7 cellular contexts compared by ENCODE assay signal in genomic region chr3:15099364-15100098, GRCh38. TPM values are rescaled to one million over a fixed set of nuclear protein-coding genes. Genes with fewer than 3 reads are reported as not detected.
DNase-seq lines count a peak whose midpoint lies in the region; ATAC-seq and TF ChIP-seq lines count a peak whose summit lies in the region.

No MANE protein-coding gene starts in this region.

- H3K27me3 ChIP-seq in prostate gland (replicated peaks; ENCODE audit: insufficient read depth) = no peaks in the 10 kb centered on the region

- H3K9me3 ChIP-seq in prostate gland = no peaks in the 10 kb centered on the region

- 12% methylated on average over 19 of the region's 19 CpGs for WGBS in prostate gland

- peak; percentile 7 for ATAC-seq in GM19023 (IDR thresholded peaks at IDR 0.05; ENCODE audit: unreplicated experiment)
- ATAC-seq in HG03139 (IDR thresholded peaks at IDR 0.05; ENCODE audit: unreplicated experiment) = peak; percentile 13

- H3K4me1 ChIP-seq in prostate gland (replicated peaks) = no peaks in the 10 kb centered on the region

- TF ChIP-seq POLR2A in prostate gland (IDR thresholded peaks at IDR 0.05) = no peak

- no peaks in the 10 kb centered on the region for H3K36me3 ChIP-seq in prostate gland

- TF ChIP-seq CTCF in fibroblast of villous mesenchyme (IDR thresholded peaks at IDR 0.05; ENCODE audit: insufficient read depth, low read depth, low read length) = no peak
- no peak for TF ChIP-seq CTCF in prostate gland (IDR thresholded peaks at IDR 0.05)

- H3K27ac ChIP-seq in prostate gland = peak overlapping the region; percentile 64 to 74

- peak; percentile 12 for DNase-seq in activated CD4-positive, alpha-beta T cell treated with anti-CD3 and anti-CD28 coated beads, Interleukin-2, amount 50 U/mL, for 1 hour
- DNase-seq in fibroblast of villous mesenchyme (ENCODE audit: low read depth) (no peak), prostate gland (ENCODE audit: low spot score) (no peak), mucosa of gallbladder (ENCODE audit: low spot score) (no peak), kidney glomerular epithelial cell (lab: John Stamatoyannopoulos, UW) (no peak)

- H3K4me3 ChIP-seq in fibroblast of villous mesenchyme (ENCODE audit: low read depth, low read length) = peak overlapping the region; percentile 96
- H3K4me3 ChIP-seq in prostate gland = peak overlapping the region; percentile 79 to 92

- intact Hi-C loops in prostate gland (cut with DNase I) = loop anchor here (5.0 kb wide), 1 partner anchor 157 kb away; no protein-coding TSS in a partner anchor

RNA-seq across cellular contexts. Expression of gene RBSN, which starts 0.6 kb away (rescaled TPM):
- 22.9 and 25.9 TPM in 2 replicates for total RNA-seq in fibroblast of villous mesenchyme
- total RNA-seq in prostate gland = 10 to 100 TPM; 17.9 to 39.4 TPM
- 19.2 TPM for total RNA-seq in mucosa of gallbladder

RNA-seq across cellular contexts. Expression of gene MRPS25, which starts 34.4 kb away (rescaled TPM):
- total RNA-seq in fibroblast of villous mesenchyme (9.5 and 12.6 TPM in 2 replicates), prostate gland (10 to 100 TPM; 16.6 to 49.1 TPM), mucosa of gallbladder (48.8 TPM)
